8 cellular contexts compared by ENCODE assay signal in the genomic region with DNA sequence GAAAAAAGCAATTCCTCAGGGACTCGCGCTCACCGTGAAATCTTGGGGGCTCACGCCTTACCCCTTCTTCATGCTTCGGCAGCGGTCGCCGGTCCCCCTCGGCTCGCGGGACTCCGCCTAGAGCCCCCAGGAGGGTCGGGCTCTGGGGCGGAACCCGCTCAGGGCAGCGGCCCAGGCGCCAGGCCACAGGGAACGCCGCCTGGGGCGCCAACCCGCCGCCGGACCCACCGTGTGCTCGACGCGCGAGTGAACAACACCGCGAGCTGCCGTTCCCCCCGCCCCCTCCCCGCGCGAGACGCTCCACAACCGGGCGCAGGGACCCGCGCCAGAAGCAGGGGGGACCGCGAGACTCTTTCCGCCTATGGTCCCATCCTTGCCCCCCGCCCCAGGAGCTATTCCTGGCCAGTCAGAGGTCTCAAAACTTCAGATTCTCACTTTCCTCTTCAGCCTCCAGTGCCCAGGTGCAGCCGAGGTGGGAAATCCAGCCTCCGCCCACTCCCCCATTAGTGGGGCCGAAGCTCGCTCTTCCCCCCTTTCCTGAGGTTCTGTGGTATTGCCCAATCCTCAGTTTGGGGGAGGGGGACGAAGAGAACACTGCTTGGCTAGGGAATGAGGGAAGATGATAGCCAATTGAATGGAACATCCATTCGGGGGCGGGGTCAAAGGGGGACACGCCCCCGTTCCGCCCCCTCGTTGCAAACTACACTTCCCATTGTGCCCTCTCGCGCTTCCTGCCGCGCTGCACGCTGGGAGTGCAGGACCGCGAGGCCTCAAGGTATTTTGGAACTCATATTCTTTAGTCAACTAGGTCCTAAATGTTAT. TPM values are rescaled to one million over a fixed set of nuclear protein-coding genes. Genes with fewer than 3 reads are reported as not detected.
A peak's percentile ranks its signal among the peaks of the same experiment; 100 is the strongest.
DNase-seq lines count a peak whose midpoint lies in the region; ATAC-seq, FAIRE-seq and TF ChIP-seq lines count a peak whose summit lies in the region.

A gene (minus strand): TSS at position 265 of the 822 bp plus-strand sequence. CDS start 52,069 bp downstream, outside the sequence.

- H3K27me3 ChIP-seq in BLaER1 treated with 17β-estradiol and CSF1 and Interleukin-3, amounts not matched to agents 10 nM and 100 nM = no peaks in the 10 kb centered on the region
- H3K27me3 ChIP-seq in HepG2 (ENCODE audit: control insufficient read depth in 1 of 2, insufficient read depth in 2 of 2, low read length in 2 of 2) = peaks cover 0 to 3% of the 10 kb centered on the region in 2 experiments; a peak in 1 of 5 replicates

- H3K36me3 ChIP-seq in BLaER1 treated with 17β-estradiol and CSF1 and Interleukin-3, amounts not matched to agents 10 nM and 100 nM = peaks cover 0 to 23% (median 15%) of the 10 kb centered on the region in 11 experiments; a peak in 15 of 22 replicates
- H3K36me3 ChIP-seq in HepG2 (replicated peaks in 1 of 2; ENCODE audit: control insufficient read depth in 1 of 2, insufficient read depth in 2 of 2, low read length in 2 of 2) = no peaks in the 10 kb centered on the region; a peak in 1 of 5 replicates

- 0 out of 2 replicates have a peak, but pooled peaks have one; percentile 8 for TF ChIP-seq RAD21 in HepG2 (CRISPR knock-in tag; IDR thresholded peaks at IDR 0.05)

- peak within 1 kb of the TSS; percentile 93 to 99 (median 97) for H3K9ac ChIP-seq in BLaER1 treated with 17β-estradiol and CSF1 and Interleukin-3, amounts not matched to agents 10 nM and 100 nM
- H3K9ac ChIP-seq in HepG2 (ENCODE audit: insufficient read depth, low read depth, low read length) = peak within 1 kb of the TSS; percentile 91

- TF ChIP-seq POLR2A in HepG2 (IDR thresholded peaks at IDR 0.05; ENCODE audit: insufficient read depth in 1 of 2, low read depth in 2 of 2, low read length in 2 of 2) = peak in 1 of 2 experiments; percentile 86; a peak in 2 of 4 replicates

- BruUV-seq in HepG2 (replicated peaks; lab: Mats Ljungman, UMichigan) = no TSS peak

- H3K4me3 ChIP-seq in BLaER1 treated with 17β-estradiol and CSF1 and Interleukin-3, amounts not matched to agents 10 nM and 100 nM = peak within 1 kb of the TSS; percentile 79 to 98 (median 90)
- peak within 1 kb of the TSS; percentile 83 to 95 (median 94) for H3K4me3 ChIP-seq in HepG2 (replicated peaks in 1 of 3; ENCODE audit: insufficient read depth in 1 of 3, low read depth in 2 of 3, low read length in 3 of 3)

- in situ Hi-C loops in HepG2 (cut with HindIII; ENCODE audit: extremely low pct_ligation_motif_present, low pct_unique_long_range_greater_than_20kb) = loop anchor here (10.0 kb wide), 1 partner anchor 215 kb away; no protein-coding TSS in a partner anchor

- TF ChIP-seq EP300 in HepG2 (IDR thresholded peaks at IDR 0.05; ENCODE audit: low read depth in 2 of 2, low read length in 2 of 2) (no peak), HepG2 (CRISPR knock-in tag; IDR thresholded peaks at IDR 0.05; ENCODE audit: borderline replicate concordance) (0 out of 2 replicates have a peak, but pooled peaks have one; percentile 42)

- intact Hi-C loops in HepG2 (cut with micrococcal nuclease; ENCODE audit: unreplicated experiment) = loop anchor here (5.0 kb wide), 2 partner anchors 148 to 163 kb away; no protein-coding TSS in a partner anchor

- peak within 1 kb of the TSS; percentile 90 to 98 (median 93) for H3K4me2 ChIP-seq in BLaER1 treated with 17β-estradiol and CSF1 and Interleukin-3, amounts not matched to agents 10 nM and 100 nM
- H3K4me2 ChIP-seq in HepG2 (ENCODE audit: low read depth, low read length) = peak within 1 kb of the TSS; percentile 87

- CTCF ChIA-PET in HepG2 (lab: Yijun Ruan, JAX; ENCODE audit: low intra/inter-chr PET ratio, low total read pairs) = interaction anchor here (2.2 kb wide), 1 partner anchor 211 kb away, joined by 11 read pairs; no protein-coding TSS in a partner anchor

- FAIRE-seq in HepG2 (lab: Jason Lieb, UNC) = peak; percentile 81

- under 1% methylated on average over 20 of the region's 62 CpGs for WGBS in HepG2 (ENCODE audit: low lambda C conversion rate)

- DNase-seq in NCI-H748 treated with DMSO at 0.1 percent for 48 hours (lab: John Stamatoyannopoulos, UW) = peak; percentile 97
- peak; percentile 81 to 85 for DNase-seq in activated CD4-positive, alpha-beta T cell treated with anti-CD3 and anti-CD28 coated beads, Interleukin-2, amount 50 U/mL, for 4 hours
- peak; percentile 96 to 99 for DNase-seq in dermis microvascular lymphatic vessel endothelial cell (ENCODE audit: low read depth in 2 of 2)
- peak; percentile 96 for DNase-seq in HepG2 (ENCODE audit: low spot score)
- peak; percentile 84 to 88 for DNase-seq in stimulated activated CD4-positive, alpha-beta T cell treated with anti-CD3 and anti-CD28 coated beads, Interleukin-2, amount 100 ng/mL, for 48 hours

- peaks cover 82% of the 10 kb centered on the region for H3K79me2 ChIP-seq in HepG2 (ENCODE audit: insufficient read depth, low read length)

- TF ChIP-seq CTCF in HepG2 (CRISPR knock-in tag; IDR thresholded peaks at IDR 0.05) = 0 out of 2 replicates have a peak, but pooled peaks have one; percentile 21

- peak within 1 kb of the TSS; percentile 92 to 99 (median 99) for H3K27ac ChIP-seq in BLaER1 treated with 17β-estradiol and CSF1 and Interleukin-3, amounts not matched to agents 10 nM and 100 nM
- H3K27ac ChIP-seq in HepG2 (ENCODE audit: extremely low read length, insufficient read depth, low read length) = peak within 1 kb of the TSS; percentile 86

- POLR2A ChIA-PET in HepG2 (lab: Yijun Ruan, JAX) = interaction anchor here (0.9 to 1.3 kb wide), 3 partner anchors 38 to 206 kb away, joined by 3 to 4 read pairs (median 3); no protein-coding TSS in a partner anchor

- H2AFZ ChIP-seq in HepG2 (ENCODE audit: low read length) = peak within 1 kb of the TSS; percentile 75

- peaks cover 9 to 78% (median 55%) of the 10 kb centered on the region in 11 experiments; a peak in 20 of 22 replicates for H4K20me1 ChIP-seq in BLaER1 treated with 17β-estradiol and CSF1 and Interleukin-3, amounts not matched to agents 10 nM and 100 nM
- H4K20me1 ChIP-seq in HepG2 (ENCODE audit: insufficient read depth, low read length) = no peaks in the 10 kb centered on the region; the same call in 1 of the 2 replicates

- no peaks in the 10 kb centered on the region for H3K9me3 ChIP-seq in BLaER1 treated with 17β-estradiol and CSF1 and Interleukin-3, amounts not matched to agents 10 nM and 100 nM (replicated peaks in 1 of 11)
- H3K9me3 ChIP-seq in HepG2 (ENCODE audit: low read length) = no peaks in the 10 kb centered on the region

- H3K4me1 ChIP-seq in BLaER1 treated with 17β-estradiol and CSF1 and Interleukin-3, amounts not matched to agents 10 nM and 100 nM = peaks cover 28 to 53% (median 41%) of the 10 kb centered on the region in 10 experiments
- peaks cover 44% of the 10 kb centered on the region for H3K4me1 ChIP-seq in HepG2 (ENCODE audit: insufficient read depth, low read length)

- ATAC-seq in GM19397 (IDR thresholded peaks at IDR 0.05; ENCODE audit: unreplicated experiment) (peak; percentile 90), HG03565 (IDR thresholded peaks at IDR 0.05; ENCODE audit: unreplicated experiment) (peak; percentile 68), HepG2 (peak; percentile 85)

TF ChIP-seq in HepG2, 621 proteins besides CTCF, POLR2A, EP300 and RAD21 (continues in another document):
- TF ChIP-seq CBX5 (CRISPR knock-in tag; IDR thresholded peaks at IDR 0.05; ENCODE audit: borderline replicate concordance) (no peak; the same call in 1 of the 2 replicates), ZNF510 (CRISPR knock-in tag; IDR thresholded peaks at IDR 0.05; ENCODE audit: low read depth) (no peak), PCBP2 (optimal IDR thresholded peaks at IDR 0.05; ENCODE audit: low read depth, low read length, poor library complexity, severe bottlenecking) (no peak), ZNF30 (CRISPR knock-in tag; IDR thresholded peaks at IDR 0.05) (no peak), XRCC5 (optimal IDR thresholded peaks at IDR 0.05; ENCODE audit: low read length) (peak; percentile 33), MTA3 (CRISPR knock-in tag; IDR thresholded peaks at IDR 0.05) (no peak), ZNF75D (CRISPR knock-in tag; IDR thresholded peaks at IDR 0.05; ENCODE audit: borderline replicate concordance) (no peak)
- TF ChIP-seq, protein P1, sequence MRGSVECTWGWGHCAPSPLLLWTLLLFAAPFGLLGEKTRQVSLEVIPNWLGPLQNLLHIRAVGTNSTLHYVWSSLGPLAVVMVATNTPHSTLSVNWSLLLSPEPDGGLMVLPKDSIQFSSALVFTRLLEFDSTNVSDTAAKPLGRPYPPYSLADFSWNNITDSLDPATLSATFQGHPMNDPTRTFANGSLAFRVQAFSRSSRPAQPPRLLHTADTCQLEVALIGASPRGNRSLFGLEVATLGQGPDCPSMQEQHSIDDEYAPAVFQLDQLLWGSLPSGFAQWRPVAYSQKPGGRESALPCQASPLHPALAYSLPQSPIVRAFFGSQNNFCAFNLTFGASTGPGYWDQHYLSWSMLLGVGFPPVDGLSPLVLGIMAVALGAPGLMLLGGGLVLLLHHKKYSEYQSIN (CRISPR knock-in tag; IDR thresholded peaks at IDR 0.05; ENCODE audit: borderline replicate concordance) = no peak

RNA-seq across cellular contexts. Expression of the gene that starts here (rescaled TPM):
- 6.8 and 9.5 TPM in 2 replicates for total RNA-seq in dermis microvascular lymphatic vessel endothelial cell
- 8.5 and 10.3 TPM in 2 replicates for total RNA-seq in HepG2 (2016; rRNA removed; fragmentation: Illumina TruSeq; extraction: Trizol)
- total RNA-seq in HepG2 (2016; cell fraction: cytosol; rRNA removed; fragmentation: Illumina TruSeq; extraction: Trizol; ENCODE audit: low read depth) = 4.4 and 5.6 TPM in 2 replicates
- total RNA-seq in HepG2 (2016; cell fraction: insoluble cytoplasmic fraction; rRNA removed; fragmentation: Illumina TruSeq; extraction: Trizol) = 9.8 and 10.3 TPM in 2 replicates
- 13.2 and 15.5 TPM in 2 replicates for total RNA-seq in HepG2 (2016; cell fraction: membrane; rRNA removed; fragmentation: Illumina TruSeq; extraction: Trizol)
- 10.3 and 13.5 TPM in 2 replicates for total RNA-seq in HepG2 (2016; cell fraction: nucleus; rRNA removed; fragmentation: Illumina TruSeq; extraction: Trizol)
- polyA plus RNA-seq in HepG2 (2011; rRNA removed) = 13.2 and 17.3 TPM in 2 replicates
- 15.8 and 16.2 TPM in 2 replicates for polyA plus RNA-seq in HepG2 (2011; cell fraction: cytosol; rRNA removed)
- polyA plus RNA-seq in HepG2 (2011; cell fraction: nucleus; rRNA removed) = 9.5 and 9.9 TPM in 2 replicates
- 13.4 and 13.8 TPM in 2 replicates for polyA plus RNA-seq in HepG2 (2012)
- polyA plus RNA-seq in HepG2 (2016; cell fraction: cytosol; fragmentation: Illumina TruSeq; extraction: Trizol; ENCODE audit: low read depth) = 7.7 and 10.5 TPM in 2 replicates
- 17.6 and 22.7 TPM in 2 replicates for polyA plus RNA-seq in HepG2 (2016; cell fraction: insoluble cytoplasmic fraction; fragmentation: Illumina TruSeq; extraction: Trizol; ENCODE audit: low read depth)
- polyA plus RNA-seq in HepG2 (2016; cell fraction: membrane; fragmentation: Illumina TruSeq; extraction: Trizol; ENCODE audit: low read depth) = 20.6 and 21.7 TPM in 2 replicates
- polyA plus RNA-seq in HepG2 (2016; cell fraction: nucleus; fragmentation: Illumina TruSeq; extraction: Trizol; ENCODE audit: insufficient read depth, low read depth) = 20.4 TPM in 2 replicates
- 10.3 and 19.8 TPM in 2 replicates for polyA minus RNA-seq in HepG2 (2011; rRNA and poly(A)+ RNA removed; ENCODE audit: low replicate concordance)
- 4.6 and 5.2 TPM in 2 replicates for polyA minus RNA-seq in HepG2 (2011; cell fraction: cytosol; rRNA and poly(A)+ RNA removed)
- 17.9 and 21.6 TPM in 2 replicates for polyA minus RNA-seq in HepG2 (2011; cell fraction: nucleus; rRNA and poly(A)+ RNA removed)

Comparison
In these comparisons a context has a peak if more than half of its experiments do, and no peak if none do; other contexts are left out.
1. Peak in every context shown above with its lines: DNase-seq, ATAC-seq, H3K4me3 ChIP-seq and H3K27ac ChIP-seq.